ENCODE assay signal across 31 cellular contexts in the genomic region with DNA sequence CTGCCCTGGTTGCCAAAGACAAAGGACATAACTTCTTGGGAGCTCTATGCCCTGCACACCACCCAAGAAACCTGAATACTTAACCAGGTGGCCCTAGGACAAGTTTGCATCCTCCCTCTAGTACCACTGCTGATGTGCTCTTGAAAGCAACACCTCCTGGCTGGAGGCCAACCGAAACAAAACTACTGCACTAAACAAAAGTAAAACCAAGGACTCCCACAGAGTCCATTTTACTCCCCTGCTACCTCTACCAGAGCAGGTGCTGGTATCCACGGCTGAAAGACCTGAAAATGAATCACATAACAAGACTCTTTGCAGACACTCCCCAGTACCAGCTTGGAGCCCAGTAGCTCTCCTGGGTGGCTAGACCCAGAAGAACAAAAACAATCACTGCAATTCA.
"Had no signal": no experiment of that assay in that cellular context is flagged by ENCODE, and none has a peak within 500 bp of the region (broad histone marks: within the 10 kb centered on the region; RNA-seq: fewer than 3 reads in every experiment).

No MANE protein-coding gene starts in this region.

- H3K4me3 ChIP-seq: adrenal gland, body of pancreas, cardiac muscle cell, colonic mucosa, dorsolateral prefrontal cortex, gastrocnemius medialis, left lung, lower lobe of right lung, right atrium auricular region, smooth muscle cell, stomach, thyroid gland, upper lobe of left lung, vagina had no signal

- H3K4me2 ChIP-seq: smooth muscle cell had no signal

- H3K36me3 ChIP-seq: adrenal gland, cardiac muscle cell, colonic mucosa, gastrocnemius medialis, left lung, lower lobe of right lung, right atrium auricular region, stomach, thyroid gland, upper lobe of left lung, vagina had no signal

- FAIRE-seq: islet of Langerhans, TTC549 had no signal

- H3K4me1 ChIP-seq: adrenal gland, body of pancreas, colonic mucosa, gastrocnemius medialis, left lung, lower lobe of right lung, right atrium auricular region, stomach, thyroid gland, upper lobe of left lung, vagina had no signal

- H3K27ac ChIP-seq: adrenal gland, body of pancreas, cardiac muscle cell, colonic mucosa, dorsolateral prefrontal cortex, gastrocnemius medialis, left lung, lower lobe of right lung, right atrium auricular region, stomach, thyroid gland, upper lobe of left lung, vagina, VCaP had no signal

- ATAC-seq: body of pancreas; gastrocnemius medialis; left lung; lower lobe of right lung; natural killer cell treated with Interleukin-12 subunit alpha and Interleukin-12 subunit beta and Interleukin-15 and Interleukin-18, amount 100 ng/mL, for 72 hours; stimulated activated naive B cell treated with anti-CD40 and anti-IgM and Interleukin-4, amounts not matched to agents 10 μg/mL and 1 μg/mL and 100 μg/mL, for 72 hours had no signal

- H3K27me3 ChIP-seq: adrenal gland, body of pancreas, cardiac muscle cell, colonic mucosa, dorsolateral prefrontal cortex, gastrocnemius medialis, left lung, right atrium auricular region, stomach, thyroid gland, upper lobe of left lung, vagina had no signal

- H3K9me3 ChIP-seq: adrenal gland, body of pancreas, colonic mucosa, gastrocnemius medialis, lower lobe of right lung, right atrium auricular region, stomach, thyroid gland, upper lobe of left lung, vagina had no signal

- DNase-seq: activated CD4-positive, alpha-beta T cell treated with anti-CD3 and anti-CD28 coated beads for 4 hours; activated CD4-positive, alpha-beta T cell treated with anti-CD3 and anti-CD28 coated beads, Interleukin-2, amount 50 U/mL, for 4 hours; activated effector memory CD4-positive, alpha-beta T cell treated with Interleukin-2 at 50 U/mL for 16 hours; activated naive CD4-positive, alpha-beta T cell treated with anti-CD3 and anti-CD28 coated beads for 36 hours; activated naive CD8-positive, alpha-beta T cell treated with anti-CD3 and anti-CD28 coated beads for 36 hours; activated T-cell treated with anti-CD3 and anti-CD28 coated beads for 4 hours; adrenal gland; aorta; body of pancreas; cerebellar nuclear complex; colonic mucosa; dorsolateral prefrontal cortex; effector memory CD4-positive, alpha-beta T cell; gastrocnemius medialis; glutamatergic neuron; left lung; lower lobe of right lung; mesenchymal stem cell; stimulated activated CD4-positive, alpha-beta T cell treated with anti-CD3 and anti-CD28 coated beads, Interleukin-1b, Interleukin-23, amount 100 ng/mL, for 48 hours; stimulated activated naive B cell treated with anti-CD40 and anti-IgM and Interleukin-4, amounts not matched to agents 10 μg/mL and 1 μg/mL and 100 μg/mL, for 72 hours; stomach; thyroid gland; upper lobe of left lung had no signal
